ENCODE assay signal across 8 cellular contexts in genomic region chr11:102279641-102280170, GRCh38. TPM values are rescaled to one million over a fixed set of nuclear protein-coding genes. Genes with fewer than 3 reads are reported as not detected.
DNase-seq lines count a peak whose midpoint lies in the region; ATAC-seq and TF ChIP-seq lines count a peak whose summit lies in the region.

No MANE protein-coding gene starts in this region.

- no peaks in the 10 kb centered on the region for H3K36me3 ChIP-seq in urinary bladder (ENCODE audit: insufficient read depth)

- H3K27ac ChIP-seq in VCaP, result peak overlapping the region; percentile 61
- H3K27ac ChIP-seq in urinary bladder (ENCODE audit: low read depth), result no peak overlapping the region

- DNase-seq in AG04449 (ENCODE audit: low read depth, low spot score), result no peak
- peak; percentile 42 for DNase-seq in kidney tubule cell (ENCODE audit: low spot score)
- no peak for DNase-seq in DMS114 treated with DMSO at 0.1 percent for 48 hours (lab: John Stamatoyannopoulos, UW; ENCODE audit: unreplicated experiment)
- DNase-seq in activated CD8-positive, alpha-beta memory T cell treated with anti-CD3 and anti-CD28 coated beads, Interleukin-2, amount 50 U/mL, for 48 hours, result no peak

- no peak overlapping the region for H3K4me3 ChIP-seq in AG04449 (ENCODE audit: low read depth, low read length)
- peak overlapping the region; percentile 10 for H3K4me3 ChIP-seq in urinary bladder (ENCODE audit: low read depth, low read length)

- CTCF ChIA-PET in AG04449 (lab: Yijun Ruan, JAX), result interaction anchor here (0.7 to 7.4 kb wide), 11 partner anchors 8 to 323 kb away, joined by 3 to 54 read pairs (median 4); no protein-coding TSS in a partner anchor

- TF ChIP-seq CTCF in AG04449 (IDR thresholded peaks at IDR 0.05; ENCODE audit: insufficient read depth, low read length, missing control alignments) (peak; percentile 28), VCaP (conservative IDR thresholded peaks at IDR 0.05) (peak; percentile 64)

- ATAC-seq in GM19023 (IDR thresholded peaks at IDR 0.05; ENCODE audit: unreplicated experiment), result peak; percentile 90
- ATAC-seq in HG03066 (IDR thresholded peaks at IDR 0.05; ENCODE audit: low read depth, unreplicated experiment), result peak; percentile 99

- POLR2A ChIA-PET in AG04449 (lab: Yijun Ruan, JAX), result no interaction called here

- 9% methylated on average over 13 of the region's 13 CpGs for WGBS in urinary bladder

- H3K4me1 ChIP-seq in urinary bladder (ENCODE audit: insufficient read depth), result no peaks in the 10 kb centered on the region

RNA-seq across cellular contexts. Expression of gene BIRC3, which starts 37.6 kb away (rescaled TPM):
- 6.2 TPM for total RNA-seq in urinary bladder
- 5.2 TPM for polyA plus RNA-seq in urinary bladder
